14 cellular contexts compared by ENCODE assay signal in genomic region chr3:62631471-62631870, GRCh38.
DNase-seq lines count a peak whose midpoint lies in the region; ATAC-seq, FAIRE-seq and TF ChIP-seq lines count a peak whose summit lies in the region.
"Had no signal": no experiment of that assay in that cellular context is flagged by ENCODE, and none has a peak within 500 bp of the region (broad histone marks: within the 10 kb centered on the region; RNA-seq: fewer than 3 reads in every experiment).

No MANE protein-coding gene starts in this region.

- no peak for DNase-seq in D721Med (ENCODE audit: insufficient read length, low spot score)
- peak; percentile 62 for DNase-seq in NCI-H146 (lab: John Stamatoyannopoulos, UW)
- DNase-seq in NCI-H748 (lab: John Stamatoyannopoulos, UW; ENCODE audit: unreplicated experiment): peak; percentile 80
- peak; percentile 18 for DNase-seq in foreskin melanocyte
- DNase-seq in stimulated activated naive CD4-positive, alpha-beta T cell (lab: John Stamatoyannopoulos, UW): no peak
- DNase-seq: C1 segment of cervical spinal cord; CD4-positive, alpha-beta memory T cell; DND-41; GDM1 had no signal

- no peak for TF ChIP-seq CTCF in D721Med (IDR thresholded peaks at IDR 0.05; ENCODE audit: insufficient read depth, missing control alignments)

- ATAC-seq in GM18861 (IDR thresholded peaks at IDR 0.05; ENCODE audit: unreplicated experiment): no peak
- ATAC-seq in esophagus mucosa: no peak

- peak; percentile 84 for FAIRE-seq in D721Med (lab: Jason Lieb, UNC)
- FAIRE-seq: A204.1, GM12892, H1 had no signal

Comparison
In these comparisons a context has a peak if more than half of its experiments do, and no peak if none do; other contexts are left out.
1. DNase-seq: peak in NCI-H146 (single experiment), NCI-H748 (single experiment) and foreskin melanocyte (single experiment); none in D721Med (single experiment) and stimulated activated naive CD4-positive, alpha-beta T cell (0 of 6).